8 cellular contexts compared by ENCODE assay signal in the genomic region with DNA sequence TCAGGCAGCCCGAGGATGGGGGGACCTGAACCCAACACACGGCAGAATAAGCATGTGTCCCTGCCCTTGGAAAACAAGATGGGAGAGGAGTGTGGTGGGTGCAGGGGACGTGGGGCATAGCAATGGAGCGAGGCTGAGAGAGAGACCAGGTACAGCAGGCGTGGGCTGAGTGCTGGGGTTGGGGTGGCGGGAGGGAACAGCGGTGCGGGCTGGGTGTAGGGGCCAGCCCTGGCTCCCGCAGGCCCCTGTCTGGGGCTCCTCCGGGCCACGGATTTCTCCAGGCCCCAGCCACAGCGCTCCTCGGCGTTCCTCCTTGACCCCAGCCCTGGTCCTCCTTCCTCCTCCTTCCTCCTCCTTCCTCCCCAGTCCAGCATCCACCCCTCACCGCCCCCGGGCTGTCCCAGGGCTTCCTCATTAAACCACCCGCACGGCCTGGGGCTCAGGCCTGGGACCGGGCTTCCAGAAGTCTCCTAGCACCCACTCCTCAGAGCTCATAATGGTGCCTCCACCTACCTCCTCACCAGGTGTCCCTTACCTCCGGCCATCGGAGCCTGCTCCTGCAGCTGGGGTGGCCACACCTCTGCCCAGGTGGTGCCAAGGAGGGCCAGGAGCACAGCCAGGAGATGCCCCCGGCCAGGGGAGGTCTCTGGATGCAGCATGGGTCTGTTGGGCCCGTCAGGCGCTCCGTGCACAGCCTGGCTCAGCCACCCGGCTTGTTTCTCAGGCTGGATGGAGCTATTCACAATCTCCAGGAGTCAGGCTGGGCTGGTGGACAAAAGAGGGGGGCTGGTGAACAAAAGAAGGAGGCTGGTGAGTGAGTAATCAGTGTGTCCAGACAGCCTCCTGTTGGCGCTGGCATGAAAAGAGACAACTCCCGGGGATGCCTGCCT. TPM values are rescaled to one million over a fixed set of nuclear protein-coding genes. Genes with fewer than 3 reads are reported as not detected.
DNase-seq lines count a peak whose midpoint lies in the region; ATAC-seq, FAIRE-seq and TF ChIP-seq lines count a peak whose summit lies in the region.
"Not testable (repeated sequence)": the region's sequence is repeated elsewhere in the genome, so short reads cannot be mapped to it uniquely, and the experiment has no call there.
"Had no signal": no experiment of that assay in that cellular context is flagged by ENCODE, and none has a peak within 500 bp of the region (broad histone marks: within the 10 kb centered on the region; RNA-seq: fewer than 3 reads in every experiment).

A gene (minus strand): TSS at position 867 of the 890 bp plus-strand sequence. CDS start 208 bp downstream, at position 659.

- H3K4me1 ChIP-seq in IMR-90 (ENCODE audit: control insufficient read depth, insufficient read depth, low read length); RWPE2 (ENCODE audit: insufficient read depth, poor library complexity, severe bottlenecking); K562 (replicated peaks in 1 of 2; ENCODE audit: control insufficient read depth in 2 of 2, insufficient read depth in 2 of 2, low read length in 2 of 2); foreskin keratinocyte; HepG2 (ENCODE audit: insufficient read depth, low read length): not testable (repeated sequence)

- in situ Hi-C loops in IMR-90 (cut with MboI; ENCODE audit: low sequenced_read_pairs); K562 (cut with MboI); HepG2 (cut with HindIII; ENCODE audit: extremely low pct_ligation_motif_present, low pct_unique_long_range_greater_than_20kb): not testable (repeated sequence)

- POLR2A ChIA-PET in IMR-90 (lab: Charles Lee; ENCODE audit: unreplicated experiment); K562 (lab: Yijun Ruan, JAX); HepG2 (lab: Yijun Ruan, JAX): not testable (repeated sequence)

- H3K79me1 ChIP-seq in IMR-90 (ENCODE audit: low read depth in 1 of 2, low read length in 2 of 2), result not testable (repeated sequence)

- H2AFZ ChIP-seq in IMR-90 (replicated peaks; ENCODE audit: low read length, poor library complexity); K562 (ENCODE audit: low read depth, low read length); HepG2 (ENCODE audit: low read length): not testable (repeated sequence)

- H3K9me1 ChIP-seq in IMR-90 (ENCODE audit: insufficient read depth, low read length); K562 (ENCODE audit: control insufficient read depth, insufficient read depth, low read length): not testable (repeated sequence)

- not testable (repeated sequence) for H2BK15ac ChIP-seq in IMR-90 (ENCODE audit: low read depth, low read length)

- not testable (repeated sequence) for H2AK5ac ChIP-seq in IMR-90 (ENCODE audit: low read depth, low read length)

- H3K9me3 ChIP-seq in IMR-90 (ENCODE audit: control insufficient read depth, insufficient read depth, low read length); RWPE2 (ENCODE audit: severe bottlenecking); K562 (replicated peaks; ENCODE audit: control insufficient read depth, insufficient read depth, low read depth, low read length); HepG2 (ENCODE audit: low read length): not testable (repeated sequence)

- intact Hi-C loops in IMR-90 (cut with micrococcal nuclease); K562 (cut with micrococcal nuclease); HepG2 (cut with micrococcal nuclease; ENCODE audit: unreplicated experiment): not testable (repeated sequence)

- not testable (repeated sequence) for H2BK20ac ChIP-seq in IMR-90 (ENCODE audit: low read depth, low read length)

- WGBS in IMR-90 (ENCODE audit: extremely low coverage in 2 of 2, insufficient read length in 1 of 2), 2 experiments, result no CpG with 5 or more reads among the region's 28 CpGs
- WGBS in K562 (ENCODE audit: insufficient coverage, low coverage, missing lambda C conversion rate), result 40% methylated on average over 1 of the region's 28 CpGs
- WGBS in HepG2 (ENCODE audit: low lambda C conversion rate), result 67% methylated on average over 1 of the region's 28 CpGs

- not testable (repeated sequence) for TF ChIP-seq RAD21 in IMR-90 (IDR thresholded peaks at IDR 0.05; ENCODE audit: low read length); K562 (CRISPR knock-in tag; conservative IDR thresholded peaks at IDR 0.05 in 1 of 2, IDR thresholded peaks at IDR 0.05 in 1 of 2); HepG2 (CRISPR knock-in tag; IDR thresholded peaks at IDR 0.05)

- H4K20me1 ChIP-seq in IMR-90 (ENCODE audit: insufficient read depth, low read length); K562 (replicated peaks; ENCODE audit: control insufficient read depth, insufficient read depth, low read length); HepG2 (ENCODE audit: insufficient read depth, low read length): not testable (repeated sequence)

- not testable (repeated sequence) for H3K4me3 ChIP-seq in IMR-90 (ENCODE audit: insufficient read depth, low read depth, low read length); RWPE2 (ENCODE audit: severe bottlenecking); K562; HepG2 (replicated peaks in 1 of 3; ENCODE audit: insufficient read depth in 1 of 3, low read depth in 2 of 3, low read length in 3 of 3)

- H3K56ac ChIP-seq in IMR-90 (ENCODE audit: extremely low read depth, insufficient read depth, low read length), result not testable (repeated sequence)

- dilution Hi-C loops in IMR-90 (cut with HindIII; ENCODE audit: low sequenced_read_pairs, unreplicated experiment), result not testable (repeated sequence)

- not testable (repeated sequence) for TF ChIP-seq CTCF in IMR-90 (conservative IDR thresholded peaks at IDR 0.05; ENCODE audit: low read depth, low read length); RWPE2 (IDR thresholded peaks at IDR 0.05; ENCODE audit: poor library complexity, severe bottlenecking); K562 (IDR thresholded peaks at IDR 0.05 in 2 of 3, conservative IDR thresholded peaks at IDR 0.05 in 1 of 3; ENCODE audit: insufficient read depth in 2 of 3, low read depth in 1 of 3, low read length in 3 of 3); foreskin keratinocyte (conservative IDR thresholded peaks at IDR 0.05); HepG2 (CRISPR knock-in tag; IDR thresholded peaks at IDR 0.05)

- not testable (repeated sequence) for H3K27me3 ChIP-seq in IMR-90 (ENCODE audit: control insufficient read depth, insufficient read depth, low read length); RWPE2 (ENCODE audit: insufficient read depth, poor library complexity, severe bottlenecking); K562 (ENCODE audit: control insufficient read depth in 2 of 2, insufficient read depth in 2 of 2, low read length in 2 of 2); foreskin keratinocyte; HepG2 (ENCODE audit: control insufficient read depth in 1 of 2, insufficient read depth in 2 of 2, low read length in 2 of 2)

- DNase-seq in EH (ENCODE audit: low read depth) (peak; percentile 16), IMR-90 (peak; percentile 15), pons (ENCODE audit: low spot score) (peak; percentile 20)
- not testable (repeated sequence) for DNase-seq in RWPE2 (ENCODE audit: low spot score); K562 (ENCODE audit: extremely low read depth in 1 of 4, low spot score in 3 of 4); foreskin keratinocyte; HepG2 (ENCODE audit: low spot score)

- H3K18ac ChIP-seq in IMR-90 (ENCODE audit: low read depth, low read length), result not testable (repeated sequence)

- H3K36me3 ChIP-seq in IMR-90 (ENCODE audit: control insufficient read depth, insufficient read depth, low read length); RWPE2 (ENCODE audit: low read depth); K562 (ENCODE audit: control insufficient read depth, insufficient read depth, low read length); HepG2 (replicated peaks in 1 of 2; ENCODE audit: control insufficient read depth in 1 of 2, insufficient read depth in 2 of 2, low read length in 2 of 2): not testable (repeated sequence)

- H4K5ac ChIP-seq in IMR-90 (ENCODE audit: low read depth, low read length), result not testable (repeated sequence)

- H3K4ac ChIP-seq in IMR-90 (ENCODE audit: low read depth, low read length), result not testable (repeated sequence)

- ATAC-seq in IMR-90 (ENCODE audit: low read depth), result peak; percentile 67
- peak; percentile 65 for ATAC-seq in RWPE2 (ENCODE audit: low read depth)
- peak; percentile 54 for ATAC-seq in K562
- ATAC-seq in foreskin keratinocyte, result peak; percentile 18
- peak; percentile 60 for ATAC-seq in HepG2

- not testable (repeated sequence) for H2AK9ac ChIP-seq in IMR-90 (replicated peaks; ENCODE audit: low read depth, low read length, poor library complexity)

- not testable (repeated sequence) for H4K8ac ChIP-seq in IMR-90 (ENCODE audit: low read depth in 2 of 2, low read length in 2 of 2)

- not testable (repeated sequence) for H2BK120ac ChIP-seq in IMR-90 (ENCODE audit: low read depth, low read length)

- not testable (repeated sequence) for TF ChIP-seq POLR2A in IMR-90 (IDR thresholded peaks at IDR 0.05; ENCODE audit: low read depth, low read length); K562 (conservative IDR thresholded peaks at IDR 0.05); HepG2 (IDR thresholded peaks at IDR 0.05; ENCODE audit: insufficient read depth in 1 of 2, low read depth in 2 of 2, low read length in 2 of 2)

- not testable (repeated sequence) for H4K91ac ChIP-seq in IMR-90 (ENCODE audit: insufficient read depth, low read depth, low read length)

- FAIRE-seq in K562 (lab: Jason Lieb, UNC); HepG2 (lab: Jason Lieb, UNC): not testable (repeated sequence)

- not testable (repeated sequence) for H3K4me2 ChIP-seq in IMR-90 (ENCODE audit: low read depth, low read length); K562 (ENCODE audit: insufficient read depth, low read length)
- H3K4me2 ChIP-seq in HepG2 (ENCODE audit: low read depth, low read length), result peak within 1 kb of the TSS; percentile 29; the same call in 1 of the 2 replicates

- not testable (repeated sequence) for TF ChIP-seq EP300 in K562 (IDR thresholded peaks at IDR 0.05; ENCODE audit: low read length); HepG2 (IDR thresholded peaks at IDR 0.05; ENCODE audit: low read depth in 2 of 2, low read length in 2 of 2); HepG2 (CRISPR knock-in tag; IDR thresholded peaks at IDR 0.05; ENCODE audit: borderline replicate concordance)

- CTCF ChIA-PET in IMR-90 (lab: Yijun Ruan, JAX); K562 (lab: Yijun Ruan, JAX; ENCODE audit: low intra/inter-chr PET ratio); HepG2 (lab: Yijun Ruan, JAX; ENCODE audit: low intra/inter-chr PET ratio, low total read pairs): not testable (repeated sequence)

- H3K9ac ChIP-seq in IMR-90 (ENCODE audit: low read depth, low read length); K562 (ENCODE audit: insufficient read depth in 1 of 2, low read depth in 2 of 2, low read length in 2 of 2); HepG2 (ENCODE audit: insufficient read depth, low read depth, low read length): not testable (repeated sequence)

- not testable (repeated sequence) for H3K23ac ChIP-seq in IMR-90 (ENCODE audit: low read depth, low read length)

- H3K79me2 ChIP-seq in K562 (ENCODE audit: control insufficient read depth, insufficient read depth, low read length); HepG2 (ENCODE audit: insufficient read depth, low read length): not testable (repeated sequence)

- H3K14ac ChIP-seq in IMR-90 (replicated peaks; ENCODE audit: low read depth, low read length), result not testable (repeated sequence)

- H3K27ac ChIP-seq in IMR-90 (ENCODE audit: insufficient read depth, low read length); RWPE2 (ENCODE audit: poor library complexity, severe bottlenecking); K562 (ENCODE audit: extremely low read depth, low read depth, low read length); foreskin keratinocyte; HepG2 (ENCODE audit: extremely low read length, insufficient read depth, low read length): not testable (repeated sequence)

- not testable (repeated sequence) for H2BK5ac ChIP-seq in IMR-90 (ENCODE audit: low read depth, low read length, poor library complexity, severe bottlenecking)

- not testable (repeated sequence) for BruUV-seq in IMR-90 (replicated peaks; lab: Mats Ljungman, UMichigan); K562 (replicated peaks; lab: Mats Ljungman, UMichigan); HepG2 (replicated peaks; lab: Mats Ljungman, UMichigan)

RNA-seq across cellular contexts. Expression of the gene that starts here (rescaled TPM):
- total RNA-seq in IMR-90 (2012; rRNA removed) (not detected in 2 replicates), K562 (2014; rRNA removed) (3.1 and 3.5 TPM in 2 replicates), K562 (2014; rRNA removed; fragmentation: Illumina TruSeq; extraction: Trizol) (0.83 and 3.5 TPM in 2 replicates), K562 (2015; rRNA removed; fragmentation: Illumina TruSeq; extraction: Trizol) (3.8 and 4.5 TPM in 2 replicates), K562 (2021) (6.0 and 6.5 TPM in 2 replicates), foreskin keratinocyte (0.18 and 0.20 TPM in 2 replicates), HepG2 (2016; rRNA removed; fragmentation: Illumina TruSeq; extraction: Trizol) (0.31 TPM in 1 of 2 replicates, not detected in the other)
- polyA plus RNA-seq in IMR-90 (2012; rRNA removed) (0.13 and 0.17 TPM in 2 replicates), K562 (2011; rRNA removed) (6.0 and 11.2 TPM in 2 replicates), K562 (2014; fragmentation: Illumina TruSeq; extraction: Trizol) (1.8 and 3.1 TPM in 2 replicates), K562 (2014; fragmentation: Nextera tagmentation; extraction: Ambion mirVana) (under 1 TPM; 0.23 to 0.31 TPM), K562 (2014; rRNA removed) (5.9 and 7.6 TPM in 2 replicates), foreskin keratinocyte (0.14 and 0.28 TPM in 2 replicates), HepG2 (2011; rRNA removed) (0.54 and 1.1 TPM in 2 replicates)
- polyA plus RNA-seq in IMR-90 (2012; cell fraction: cytosol; rRNA removed), result 0.02 and 0.03 TPM in 2 replicates
- 1.3 and 2.0 TPM in 2 replicates for polyA plus RNA-seq in IMR-90 (2012; cell fraction: nucleus; rRNA removed; ENCODE audit: low replicate concordance)
- 25.8 and 68.7 TPM in 2 replicates for total RNA-seq in K562 (2011; cell fraction: chromatin; rRNA removed; ENCODE audit: low replicate concordance)
- 42.4 and 55.5 TPM in 2 replicates for total RNA-seq in K562 (2011; cell fraction: nucleolus; rRNA removed)
- total RNA-seq in K562 (2011; cell fraction: nucleoplasm; rRNA removed), result 25.3 and 25.6 TPM in 2 replicates
- polyA plus RNA-seq in K562 (2011; cell fraction: cytosol; rRNA removed), result 3.0 and 3.1 TPM in 2 replicates
- 89.7 and 97.1 TPM in 2 replicates for polyA plus RNA-seq in K562 (2011; cell fraction: nucleus; rRNA removed)
- polyA plus RNA-seq in K562 (2012), result 3.4 and 11.9 TPM in 2 replicates
- polyA minus RNA-seq in K562 (2011; rRNA and poly(A)+ RNA removed), result 8.5 and 9.5 TPM in 2 replicates
- polyA minus RNA-seq in K562 (2011; cell fraction: cytosol; rRNA and poly(A)+ RNA removed), result 2.3 and 4.1 TPM in 2 replicates
- polyA minus RNA-seq in K562 (2011; cell fraction: nucleus; rRNA and poly(A)+ RNA removed), result 44.4 and 47.0 TPM in 2 replicates
- not detected in 2 replicates for total RNA-seq in HepG2 (2016; cell fraction: cytosol; rRNA removed; fragmentation: Illumina TruSeq; extraction: Trizol; ENCODE audit: low read depth)
- not detected in 2 replicates for total RNA-seq in HepG2 (2016; cell fraction: insoluble cytoplasmic fraction; rRNA removed; fragmentation: Illumina TruSeq; extraction: Trizol)
- not detected in 2 replicates for total RNA-seq in HepG2 (2016; cell fraction: membrane; rRNA removed; fragmentation: Illumina TruSeq; extraction: Trizol)
- total RNA-seq in HepG2 (2016; cell fraction: nucleus; rRNA removed; fragmentation: Illumina TruSeq; extraction: Trizol), result not detected in 2 replicates
- 0.15 and 0.23 TPM in 2 replicates for polyA plus RNA-seq in HepG2 (2011; cell fraction: cytosol; rRNA removed)
- 4.7 and 5.2 TPM in 2 replicates for polyA plus RNA-seq in HepG2 (2011; cell fraction: nucleus; rRNA removed)
- 0.76 and 1.5 TPM in 2 replicates for polyA plus RNA-seq in HepG2 (2012)
- polyA plus RNA-seq in HepG2 (2016; cell fraction: cytosol; fragmentation: Illumina TruSeq; extraction: Trizol; ENCODE audit: low read depth), result not detected in 2 replicates
- 0.15 TPM in 1 of 2 replicates, not detected in the other for polyA plus RNA-seq in HepG2 (2016; cell fraction: insoluble cytoplasmic fraction; fragmentation: Illumina TruSeq; extraction: Trizol; ENCODE audit: low read depth)
- polyA plus RNA-seq in HepG2 (2016; cell fraction: membrane; fragmentation: Illumina TruSeq; extraction: Trizol; ENCODE audit: low read depth), result 0.09 TPM in 1 of 2 replicates, not detected in the other
- polyA plus RNA-seq in HepG2 (2016; cell fraction: nucleus; fragmentation: Illumina TruSeq; extraction: Trizol; ENCODE audit: insufficient read depth, low read depth), result 2.0 TPM in 1 of 2 replicates, not detected in the other
- 0.66 and 1.0 TPM in 2 replicates for polyA minus RNA-seq in HepG2 (2011; rRNA and poly(A)+ RNA removed; ENCODE audit: low replicate concordance)
- not detected in 2 replicates for polyA minus RNA-seq in HepG2 (2011; cell fraction: cytosol; rRNA and poly(A)+ RNA removed)
- 0.64 and 1.6 TPM in 2 replicates for polyA minus RNA-seq in HepG2 (2011; cell fraction: nucleus; rRNA and poly(A)+ RNA removed)
- polyA plus RNA-seq: CD4-positive, alpha-beta memory T cell had no signal

Comparison
In these comparisons a context has a peak if more than half of its experiments do, and no peak if none do; other contexts are left out.
1. Peak in ATAC-seq in foreskin keratinocyte; RNA of the gene not detected or under 1 TPM.